In genomic region chr7:75962607-75963382, GRCh38 we compare ENCODE assay signal across 10 cellular contexts. TPM values are rescaled to one million over a fixed set of nuclear protein-coding genes. Genes with fewer than 3 reads are reported as not detected.
DNase-seq lines count a peak whose midpoint lies in the region; ATAC-seq and TF ChIP-seq lines count a peak whose summit lies in the region.
"Had no signal": no experiment of that assay in that cellular context is flagged by ENCODE, and none has a peak within 500 bp of the region (broad histone marks: within the 10 kb centered on the region; RNA-seq: fewer than 3 reads in every experiment).

No MANE protein-coding gene starts in this region.

- DNase-seq in AG09309 (ENCODE audit: low read depth), result peak; percentile 42
- peak; percentile 75 for DNase-seq in left cardiac atrium
- DNase-seq in progenitor cell of endocrine pancreas (ENCODE audit: low spot score, unreplicated experiment), result no peak
- no peak for DNase-seq in stimulated activated CD4-positive, alpha-beta T cell treated with anti-CD3 and anti-CD28 coated beads, Interleukin-4, amount 100 ng/mL, for 24 hours
- no peak for DNase-seq in NCI-H187 treated with DMSO at 0.1 percent for 48 hours (lab: John Stamatoyannopoulos, UW)
- no peak for DNase-seq in 8988T
- DNase-seq: activated T-cell treated with anti-CD3 and anti-CD28 coated beads, Interleukin-2, amount 50 U/mL, for 48 hours had no signal

- no peak for TF ChIP-seq CTCF in AG09309 (IDR thresholded peaks at IDR 0.05; ENCODE audit: control insufficient read depth, insufficient read depth, low read depth, low read length, missing control alignments)
- TF ChIP-seq CTCF in brain (conservative IDR thresholded peaks at IDR 0.05), result no peak
- no peak for TF ChIP-seq CTCF in progenitor cell of endocrine pancreas (IDR thresholded peaks at IDR 0.05; ENCODE audit: unreplicated experiment)

- H3K27ac Mint-ChIP-seq in brain (peak overlapping the region; percentile 14 to 90 (median 49)), progenitor cell of endocrine pancreas (peak overlapping the region; percentile 12)
- H3K27ac Mint-ChIP-seq: B cell had no signal

- H3K4me3 Mint-ChIP-seq in brain, result peak overlapping the region in 4 of 5 experiments; percentile 5 to 37 (median 10)
- H3K4me3 Mint-ChIP-seq in progenitor cell of endocrine pancreas (ENCODE audit: low read depth), result no peak overlapping the region
- H3K4me3 Mint-ChIP-seq: B cell had no signal

- H3K4me3 ChIP-seq in AG09309 (ENCODE audit: control insufficient read depth, low read depth, low read length), result no peak overlapping the region

- intact Hi-C loops in left cardiac atrium (cut with DNase I), result loop anchor here in 1 of 2 donors (5.0 kb wide), 1 partner anchor 45 kb away; the partner anchor contains the start of gene POR

- H3K36me3 Mint-ChIP-seq in brain (peaks cover 43% of the 10 kb centered on the region), progenitor cell of endocrine pancreas (ENCODE audit: insufficient read depth) (peaks cover 19% of the 10 kb centered on the region)

- H3K9me3 Mint-ChIP-seq in brain (no peaks in the 10 kb centered on the region), progenitor cell of endocrine pancreas (ENCODE audit: low read depth) (no peaks in the 10 kb centered on the region)

- ATAC-seq in left cardiac atrium (peak; percentile 50), HG02870 (IDR thresholded peaks at IDR 0.05; ENCODE audit: unreplicated experiment) (no peak)

- H3K27me3 Mint-ChIP-seq in brain (no peaks in the 10 kb centered on the region), progenitor cell of endocrine pancreas (no peaks in the 10 kb centered on the region)
- H3K27me3 Mint-ChIP-seq: B cell had no signal

- H3K4me1 Mint-ChIP-seq in brain (peaks cover 60% of the 10 kb centered on the region), progenitor cell of endocrine pancreas (ENCODE audit: low read depth) (peaks cover 5% of the 10 kb centered on the region)
- H3K4me1 Mint-ChIP-seq: B cell had no signal

RNA-seq across cellular contexts. Expression of gene TMEM120A, which starts 31.6 kb away (rescaled TPM):
- 38.3 TPM for polyA plus RNA-seq in brain (ENCODE audit: insufficient read depth, low read depth, low replicate concordance)
- 10 to 100 TPM; 63.5 to 98.3 TPM for total RNA-seq in left cardiac atrium
- 35.7 and 39.3 TPM in 2 replicates for total RNA-seq in progenitor cell of endocrine pancreas

RNA-seq across cellular contexts. Expression of gene POR, which starts 47.8 kb away (rescaled TPM):
- 109 TPM for polyA plus RNA-seq in brain (ENCODE audit: insufficient read depth, low read depth, low replicate concordance)
- 100 to 1,000 TPM in 1 of 2 donors, 10 to 100 TPM in 1; 60.6 to 128 TPM for total RNA-seq in left cardiac atrium
- 87.2 and 91.5 TPM in 2 replicates for total RNA-seq in progenitor cell of endocrine pancreas

Comparison
In these comparisons a context has a peak if more than half of its experiments do, and no peak if none do; other contexts are left out.
1. DNase-seq: peak in AG09309 (single experiment) and left cardiac atrium (single experiment); none in progenitor cell of endocrine pancreas (single experiment), stimulated activated CD4-positive, alpha-beta T cell treated with anti-CD3 and anti-CD28 coated beads, Interleukin-4, amount 100 ng/mL, for 24 hours (single experiment), NCI-H187 treated with DMSO at 0.1 percent for 48 hours (single experiment) and 8988T (single experiment).